Comparison of ENCODE assay signal across 10 cellular contexts in the genomic region with DNA sequence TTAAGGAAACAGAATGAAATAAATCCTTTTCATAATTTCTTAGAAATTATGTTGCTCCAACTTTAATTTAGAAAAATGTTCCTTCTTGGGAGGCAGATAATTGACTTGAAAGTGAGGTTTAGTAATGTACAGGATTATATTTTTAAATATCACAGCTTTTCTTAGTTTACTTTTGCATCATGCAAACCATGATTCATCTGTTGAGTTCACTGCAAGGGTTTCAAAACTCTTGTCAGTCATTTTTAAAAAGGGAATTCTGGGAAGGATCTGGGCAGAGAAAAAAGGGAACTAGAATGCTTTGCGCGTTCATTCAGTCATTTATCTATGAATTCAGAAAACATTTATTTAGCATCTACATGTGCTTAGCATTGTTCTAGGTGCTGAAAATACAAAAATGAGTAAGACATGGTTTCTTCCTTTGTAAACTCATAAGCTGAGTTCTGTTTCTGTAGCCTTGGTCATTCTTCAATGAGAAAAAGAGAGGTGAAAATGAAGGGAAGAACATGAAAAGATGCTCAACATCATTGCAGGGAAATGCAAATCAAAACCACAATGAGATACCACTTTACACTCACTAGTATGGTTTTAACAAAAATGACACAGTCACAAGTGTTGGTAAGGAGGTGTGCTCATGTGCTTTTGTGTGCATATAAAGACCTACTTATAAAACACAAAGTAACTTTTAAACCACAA.
DNase-seq lines count a peak whose midpoint lies in the region; ATAC-seq, FAIRE-seq and TF ChIP-seq lines count a peak whose summit lies in the region.
"Had no signal": no experiment of that assay in that cellular context is flagged by ENCODE, and none has a peak within 500 bp of the region (broad histone marks: within the 10 kb centered on the region; RNA-seq: fewer than 3 reads in every experiment).

No MANE protein-coding gene starts in this region.

- ATAC-seq in GM18499 (IDR thresholded peaks at IDR 0.05; ENCODE audit: insufficient read depth, unreplicated experiment) (peak; percentile 85), GM19467 (IDR thresholded peaks at IDR 0.05; ENCODE audit: unreplicated experiment) (peak; percentile 75), HG02981 (IDR thresholded peaks at IDR 0.05; ENCODE audit: unreplicated experiment) (peak; percentile 82)
- no peak for ATAC-seq in CD8-positive, alpha-beta T cell
- ATAC-seq: GM23338 had no signal

- no peaks in the 10 kb centered on the region for H3K9me3 ChIP-seq in CD8-positive, alpha-beta T cell (ENCODE audit: low read length)

- FAIRE-seq in urothelium cell line (lab: Jason Lieb, UNC) = no peak
- FAIRE-seq: colon had no signal

- no peaks in the 10 kb centered on the region for H3K36me3 ChIP-seq in CD8-positive, alpha-beta T cell (ENCODE audit: insufficient read depth, low read length)

- DNase-seq in NCI-H1436 (lab: John Stamatoyannopoulos, UW) (no peak), urothelium cell line (ENCODE audit: low spot score) (no peak), hippocampal formation (lab: John Stamatoyannopoulos, UW) (no peak)
- DNase-seq in CD8-positive, alpha-beta T cell = no peak

- H3K36me3 Mint-ChIP-seq in T-helper 1 cell treated with Interleukin-12 subunit alpha and Interleukin-12 subunit beta and Interleukin-4 antibody, amounts not matched to agents 30 μg/mL and 1 μg/mL, for 36 hours (ENCODE audit: low read depth) = no peaks in the 10 kb centered on the region
- no peaks in the 10 kb centered on the region for H3K36me3 Mint-ChIP-seq in CD8-positive, alpha-beta T cell

- no peaks in the 10 kb centered on the region for H3K9me3 Mint-ChIP-seq in T-helper 1 cell treated with Interleukin-12 subunit alpha and Interleukin-12 subunit beta and Interleukin-4 antibody, amounts not matched to agents 30 μg/mL and 1 μg/mL, for 36 hours
- H3K9me3 Mint-ChIP-seq in CD8-positive, alpha-beta T cell = no peaks in the 10 kb centered on the region
- H3K9me3 Mint-ChIP-seq: GM23338 had no signal

- H3K4me3 Mint-ChIP-seq in T-helper 1 cell treated with Interleukin-12 subunit alpha and Interleukin-12 subunit beta and Interleukin-4 antibody, amounts not matched to agents 30 μg/mL and 1 μg/mL, for 36 hours = no peak overlapping the region
- H3K4me3 Mint-ChIP-seq in CD8-positive, alpha-beta T cell = no peak overlapping the region
- H3K4me3 Mint-ChIP-seq: GM23338 had no signal

- POLR2A ChIA-PET in CD8-positive, alpha-beta T cell (lab: Charles Lee) = no interaction called here

- peaks cover 29% of the 10 kb centered on the region for H3K4me1 Mint-ChIP-seq in T-helper 1 cell treated with Interleukin-12 subunit alpha and Interleukin-12 subunit beta and Interleukin-4 antibody, amounts not matched to agents 30 μg/mL and 1 μg/mL, for 36 hours (ENCODE audit: low read depth)
- H3K4me1 Mint-ChIP-seq in CD8-positive, alpha-beta T cell (ENCODE audit: low read depth) = no peaks in the 10 kb centered on the region

- H3K27ac Mint-ChIP-seq in T-helper 1 cell treated with Interleukin-12 subunit alpha and Interleukin-12 subunit beta and Interleukin-4 antibody, amounts not matched to agents 30 μg/mL and 1 μg/mL, for 36 hours = peak overlapping the region; percentile 8
- no peak overlapping the region for H3K27ac Mint-ChIP-seq in CD8-positive, alpha-beta T cell
- H3K27ac Mint-ChIP-seq: GM23338 had no signal

- no peaks in the 10 kb centered on the region for H3K27me3 ChIP-seq in CD8-positive, alpha-beta T cell (ENCODE audit: insufficient read depth, low read length)

- H3K4me3 ChIP-seq in CD8-positive, alpha-beta T cell (ENCODE audit: low read depth, low read length) = no peak overlapping the region
- H3K4me3 ChIP-seq: GM23338 had no signal

- no peaks in the 10 kb centered on the region for H3K27me3 Mint-ChIP-seq in T-helper 1 cell treated with Interleukin-12 subunit alpha and Interleukin-12 subunit beta and Interleukin-4 antibody, amounts not matched to agents 30 μg/mL and 1 μg/mL, for 36 hours (ENCODE audit: low read depth)
- peaks cover 1% of the 10 kb centered on the region for H3K27me3 Mint-ChIP-seq in CD8-positive, alpha-beta T cell (ENCODE audit: low read depth)

- no peak for TF ChIP-seq CTCF in CD8-positive, alpha-beta T cell (IDR thresholded peaks at IDR 0.05)

- no peaks in the 10 kb centered on the region for H3K4me1 ChIP-seq in CD8-positive, alpha-beta T cell (ENCODE audit: insufficient read depth, low read length)

- H3K27ac ChIP-seq in CD8-positive, alpha-beta T cell (ENCODE audit: low read depth, low read length) = no peak overlapping the region

- CTCF ChIA-PET in CD8-positive, alpha-beta T cell (lab: Charles Lee) = no interaction called here

- intact Hi-C loops in CD8-positive, alpha-beta T cell (cut with DNase I, micrococcal nuclease) = no loop called here
